ENCODE assay signal across 9 cellular contexts in the genomic region with DNA sequence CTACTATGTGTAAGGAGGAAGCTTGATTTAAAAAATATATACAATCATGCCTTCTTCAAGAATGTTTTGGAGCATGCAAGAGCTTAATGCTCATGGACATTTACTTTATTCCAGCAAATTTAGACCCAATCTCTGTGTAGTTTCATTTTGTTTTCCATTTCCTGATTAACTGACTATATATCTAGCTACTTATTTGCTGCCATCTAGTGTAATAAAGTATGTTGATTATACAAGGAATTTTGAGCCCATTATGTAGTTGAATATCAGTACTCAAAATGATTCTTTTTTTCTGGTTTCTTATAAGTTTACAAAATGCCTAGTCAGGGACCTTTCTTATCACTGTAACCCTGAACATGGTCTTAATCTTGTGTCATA.
DNase-seq lines count a peak whose midpoint lies in the region; ATAC-seq and TF ChIP-seq lines count a peak whose summit lies in the region.
"Had no signal": no experiment of that assay in that cellular context is flagged by ENCODE, and none has a peak within 500 bp of the region (broad histone marks: within the 10 kb centered on the region; RNA-seq: fewer than 3 reads in every experiment).

No MANE protein-coding gene starts in this region.

- no peaks in the 10 kb centered on the region for H3K9me3 ChIP-seq in HCT116 (ENCODE audit: control insufficient read depth in 1 of 2, insufficient read depth in 1 of 2, low read depth in 1 of 2, low read length in 2 of 2)
- H3K9me3 ChIP-seq in RWPE2 (ENCODE audit: severe bottlenecking), result no peaks in the 10 kb centered on the region
- H3K9me3 ChIP-seq in heart right ventricle, result no peaks in the 10 kb centered on the region
- no peaks in the 10 kb centered on the region for H3K9me3 ChIP-seq in skeletal muscle satellite cell (replicated peaks; ENCODE audit: low read length)

- H3K4me3 Mint-ChIP-seq in activated naive CD4-positive, alpha-beta T cell treated with anti-CD3 and anti-CD28 coated beads for 36 hours, result no peak overlapping the region
- no peak overlapping the region for H3K4me3 Mint-ChIP-seq in natural killer cell

- H3K27me3 Mint-ChIP-seq in activated naive CD4-positive, alpha-beta T cell treated with anti-CD3 and anti-CD28 coated beads for 36 hours (ENCODE audit: low read depth), result peaks cover 5% of the 10 kb centered on the region
- H3K27me3 Mint-ChIP-seq in natural killer cell (ENCODE audit: low read depth in 2 of 2), result peaks cover 0 to 7% of the 10 kb centered on the region in 2 donors

- BruUV-seq in HCT116 (replicated peaks; lab: Mats Ljungman, UMichigan), result no TSS peak

- ATAC-seq in HCT116 (no peak), RWPE2 (ENCODE audit: low read depth) (peak; percentile 72), heart right ventricle (peak in 4 of 8 donors; percentile 56 to 70 (median 65)), natural killer cell (no peak), HG02885 (IDR thresholded peaks at IDR 0.05; ENCODE audit: poor library complexity, unreplicated experiment) (no peak)

- no peak overlapping the region for H3K27ac Mint-ChIP-seq in activated naive CD4-positive, alpha-beta T cell treated with anti-CD3 and anti-CD28 coated beads for 36 hours
- no peak overlapping the region for H3K27ac Mint-ChIP-seq in natural killer cell

- POLR2A ChIA-PET in HCT116 (lab: Charles Lee), result no interaction called here

- H3K27ac ChIP-seq in HCT116 (ENCODE audit: low read depth, low read length) (no peak overlapping the region), RWPE2 (ENCODE audit: poor library complexity, severe bottlenecking) (no peak overlapping the region), heart right ventricle (no peak overlapping the region)

- no peak overlapping the region for H2AFZ ChIP-seq in HCT116 (ENCODE audit: low read depth, low read length, poor library complexity, severe bottlenecking)

- H3K4me1 Mint-ChIP-seq in activated naive CD4-positive, alpha-beta T cell treated with anti-CD3 and anti-CD28 coated beads for 36 hours (ENCODE audit: low read depth), result peaks cover 5% of the 10 kb centered on the region
- no peaks in the 10 kb centered on the region for H3K4me1 Mint-ChIP-seq in natural killer cell

- no peak for TF ChIP-seq POLR2A in HCT116 (IDR thresholded peaks at IDR 0.05; ENCODE audit: borderline replicate concordance, extremely low read depth, insufficient read depth, insufficient read length)

- RAD21 ChIA-PET in HCT116 (lab: Charles Lee; ENCODE audit: low non-redundant PET in 1 of 2, low total read pairs in 2 of 2, uncharacterized antibody in 2 of 2, unreplicated experiment in 2 of 2), result no interaction called here

- H3K9me3 Mint-ChIP-seq in activated naive CD4-positive, alpha-beta T cell treated with anti-CD3 and anti-CD28 coated beads for 36 hours, result peaks cover 3% of the 10 kb centered on the region
- no peaks in the 10 kb centered on the region for H3K9me3 Mint-ChIP-seq in natural killer cell

- H4K20me1 ChIP-seq in HCT116 (ENCODE audit: insufficient read depth), result no peaks in the 10 kb centered on the region

- CTCF ChIA-PET in HCT116 (lab: Charles Lee), result interaction anchor here (0.7 to 1.9 kb wide), 7 partner anchors 10 to 599 kb away, joined by 3 to 5 read pairs (median 4); no protein-coding TSS in a partner anchor
- CTCF ChIA-PET in activated naive CD4-positive, alpha-beta T cell treated with anti-CD3 and anti-CD28 coated beads for 36 hours (lab: Charles Lee), result no interaction called here

- DNase-seq in HCT116 (ENCODE audit: low read depth, low spot score) (no peak), RWPE2 (ENCODE audit: low spot score) (no peak), heart right ventricle (no peak), COLO668 (lab: John Stamatoyannopoulos, UW; ENCODE audit: unreplicated experiment) (no peak), natural killer cell (no peak)
- no peak for DNase-seq in activated naive CD4-positive, alpha-beta T cell treated with anti-CD3 and anti-CD28 coated beads for 36 hours
- DNase-seq: islet precursor cell had no signal

- H3K4me1 ChIP-seq in HCT116 (ENCODE audit: control insufficient read depth in 1 of 2, insufficient read depth in 2 of 2, low read length in 2 of 2) (no peaks in the 10 kb centered on the region), RWPE2 (ENCODE audit: insufficient read depth, poor library complexity, severe bottlenecking) (peaks cover 8% of the 10 kb centered on the region), heart right ventricle (peaks cover 0 to 29% (median 25%) of the 10 kb centered on the region in 9 donors), skeletal muscle satellite cell (ENCODE audit: control insufficient read depth, insufficient read depth, low read length) (peaks cover 9% of the 10 kb centered on the region)

- peak; percentile 25; the same call in 1 of the 2 replicates for TF ChIP-seq RAD21 in HCT116 (IDR thresholded peaks at IDR 0.05; ENCODE audit: low read depth)

- intact Hi-C loops in HCT116 (cut with micrococcal nuclease), result no loop called here
- intact Hi-C loops in heart right ventricle (cut with DNase I), result loop anchor here in 7 of 10 donors (2.0 to 10.0 kb wide), 5 partner anchors 72 to 732 kb away; partner anchors contain the start of genes GHR (in 7 of the 7) and FBXO4 (in 1 of the 7)
- intact Hi-C loops in activated naive CD4-positive, alpha-beta T cell treated with anti-CD3 and anti-CD28 coated beads for 36 hours (cut with micrococcal nuclease), result no loop called here
- intact Hi-C loops in natural killer cell (cut with micrococcal nuclease), result no loop called here

- peak in 1 of 3 experiments; percentile 24; a peak in 1 of 6 replicates for TF ChIP-seq CTCF in HCT116 (IDR thresholded peaks at IDR 0.05 in 2 of 3, conservative IDR thresholded peaks at IDR 0.05 in 1 of 3; ENCODE audit: borderline replicate concordance in 1 of 3, insufficient read depth in 1 of 3, low read depth in 2 of 3, low read length in 2 of 3)
- peak; percentile 73 for TF ChIP-seq CTCF in RWPE2 (IDR thresholded peaks at IDR 0.05; ENCODE audit: poor library complexity, severe bottlenecking)
- TF ChIP-seq CTCF in heart right ventricle (IDR thresholded peaks at IDR 0.05), result peak in 7 of 9 donors; percentile 21 to 58 (median 47)
- TF ChIP-seq CTCF in natural killer cell (IDR thresholded peaks at IDR 0.05), result no peak

- H3K36me3 ChIP-seq in HCT116 (ENCODE audit: control insufficient read depth in 1 of 2, insufficient read depth in 2 of 2, low read length in 2 of 2) (no peaks in the 10 kb centered on the region), RWPE2 (ENCODE audit: low read depth) (no peaks in the 10 kb centered on the region), heart right ventricle (no peaks in the 10 kb centered on the region), skeletal muscle satellite cell (ENCODE audit: insufficient read depth, low read length) (no peaks in the 10 kb centered on the region)

- H3K4me3 ChIP-seq in HCT116 (replicated peaks in 1 of 2; ENCODE audit: low read depth in 1 of 2, low read length in 2 of 2), result no peak overlapping the region
- H3K4me3 ChIP-seq in RWPE2 (ENCODE audit: severe bottlenecking), result peak overlapping the region; percentile 5
- peak overlapping the region in 5 of 10 donors; percentile 15 to 35 (median 29) for H3K4me3 ChIP-seq in heart right ventricle
- no peak overlapping the region for H3K4me3 ChIP-seq in skeletal muscle satellite cell (ENCODE audit: low read length)

- H3K79me2 ChIP-seq in HCT116 (ENCODE audit: insufficient read depth, low read length), result no peaks in the 10 kb centered on the region

- H3K9ac ChIP-seq in HCT116 (ENCODE audit: low read length), result no peak overlapping the region
- H3K9ac ChIP-seq in skeletal muscle satellite cell (ENCODE audit: low read depth, low read length), result no peak overlapping the region

- H3K9me2 ChIP-seq in HCT116 (ENCODE audit: insufficient read depth), result no peaks in the 10 kb centered on the region

- no peak overlapping the region for H3K4me2 ChIP-seq in HCT116 (ENCODE audit: low read length)
- H3K4me2 ChIP-seq in skeletal muscle satellite cell (ENCODE audit: low read length), result peak overlapping the region; percentile 48

- H3K36me3 Mint-ChIP-seq in activated naive CD4-positive, alpha-beta T cell treated with anti-CD3 and anti-CD28 coated beads for 36 hours (ENCODE audit: low read depth), result no peaks in the 10 kb centered on the region
- no peaks in the 10 kb centered on the region for H3K36me3 Mint-ChIP-seq in natural killer cell

- H3K27me3 ChIP-seq in HCT116 (ENCODE audit: insufficient read depth, low read length) (no peaks in the 10 kb centered on the region), RWPE2 (ENCODE audit: insufficient read depth, poor library complexity, severe bottlenecking) (no peaks in the 10 kb centered on the region), heart right ventricle (no peaks in the 10 kb centered on the region), skeletal muscle satellite cell (ENCODE audit: control insufficient read depth, insufficient read depth, low read length) (no peaks in the 10 kb centered on the region)

TF ChIP-seq in HCT116, 20 proteins besides CTCF, POLR2A, EP300 and RAD21 (continues in another document):
- TF ChIP-seq JUND (IDR thresholded peaks at IDR 0.05) (no peak), SIN3A (IDR thresholded peaks at IDR 0.05; ENCODE audit: low read depth) (no peak), SP1 (IDR thresholded peaks at IDR 0.05; ENCODE audit: low read depth) (no peak), YY1 (IDR thresholded peaks at IDR 0.05; ENCODE audit: extremely low read depth, insufficient replicate concordance, low read depth, low read length) (no peak), CBX3 (IDR thresholded peaks at IDR 0.05; ENCODE audit: low read depth) (no peak), ELF1 (IDR thresholded peaks at IDR 0.05; ENCODE audit: borderline replicate concordance, low read depth) (no peak), EZH2 (IDR thresholded peaks at IDR 0.05) (no peak), SRF (IDR thresholded peaks at IDR 0.05; ENCODE audit: low read depth) (no peak), EZH2phosphoT487 (IDR thresholded peaks at IDR 0.05; ENCODE audit: borderline replicate concordance) (no peak), CEBPB (IDR thresholded peaks at IDR 0.05; ENCODE audit: low read depth) (no peak), EGR1 (IDR thresholded peaks at IDR 0.05; ENCODE audit: low read depth) (no peak), ZNF274 (IDR thresholded peaks at IDR 0.05; ENCODE audit: low read depth, low read length) (no peak)
- TF ChIP-seq, protein P1, sequence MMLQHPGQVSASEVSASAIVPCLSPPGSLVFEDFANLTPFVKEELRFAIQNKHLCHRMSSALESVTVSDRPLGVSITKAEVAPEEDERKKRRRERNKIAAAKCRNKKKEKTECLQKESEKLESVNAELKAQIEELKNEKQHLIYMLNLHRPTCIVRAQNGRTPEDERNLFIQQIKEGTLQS (IDR thresholded peaks at IDR 0.05), result no peak

Comparison
In these comparisons a context has a peak if more than half of its experiments do, and no peak if none do; other contexts are left out.
1. intact Hi-C loops: an anchor here in heart right ventricle (2.0 to 10.0 kb wide); none called in HCT116, activated naive CD4-positive, alpha-beta T cell treated with anti-CD3 and anti-CD28 coated beads for 36 hours and natural killer cell.